In genomic region chr2:15436195-15436594, GRCh38 we compare ENCODE assay signal across 30 cellular contexts.
"Had no signal": no experiment of that assay in that cellular context is flagged by ENCODE, and none has a peak within 500 bp of the region (broad histone marks: within the 10 kb centered on the region; RNA-seq: fewer than 3 reads in every experiment).

No MANE protein-coding gene starts in this region.

- DNase-seq: activated CD4-positive, alpha-beta T cell treated with anti-CD3 and anti-CD28 coated beads for 48 hours; activated CD4-positive, alpha-beta T cell treated with anti-CD3 and anti-CD28 coated beads, Interleukin-2, amount 50 U/mL, for 1 hour; activated CD4-positive, alpha-beta T cell treated with anti-CD3 and anti-CD28 coated beads, Interleukin-2, amount 50 U/mL, for 48 hours; activated CD4-positive, CD25-positive, alpha-beta regulatory T cell; activated CD4-positive, CD25-positive, alpha-beta regulatory T cell treated with anti-CD3 and anti-CD28 coated beads, Interleukin-2, amount 50 U/mL, for 72 hours; activated CD8-positive, alpha-beta memory T cell treated with anti-CD3 and anti-CD28 coated beads for 24 hours; activated CD8-positive, alpha-beta T cell treated with anti-CD3 and anti-CD28 coated beads for 36 hours; activated effector memory CD4-positive, alpha-beta T cell treated with anti-CD3 and anti-CD28 coated beads, Interleukin-2, amount 50 U/mL, for 16 hours; activated naive CD4-positive, alpha-beta T cell treated with anti-CD3 and anti-CD28 coated beads for 36 hours; activated naive CD8-positive, alpha-beta T cell treated with anti-CD3 and anti-CD28 coated beads for 36 hours; activated naive CD8-positive, alpha-beta T cell treated with anti-CD3 and anti-CD28 coated beads, Interleukin-2, amount 50 U/mL, for 24 hours; activated T-cell treated with anti-CD3 and anti-CD28 coated beads, Interleukin-2, amount 50 U/mL, for 4 hours; adrenal gland; amygdala; aorta; body of pancreas; central memory CD4-positive, alpha-beta T cell; cerebellar nuclear complex; colonic mucosa; effector CD8-positive, alpha-beta T cell; foreskin fibroblast; head of caudate nucleus; T-helper 1 cell; T-helper 17 cell; T1000 had no signal

- H3K4me3 Mint-ChIP-seq: activated CD8-positive, alpha-beta T cell treated with anti-CD3 and anti-CD28 coated beads for 36 hours; activated naive CD4-positive, alpha-beta T cell treated with anti-CD3 and anti-CD28 coated beads for 36 hours; activated naive CD4-positive, alpha-beta T cell treated with anti-CD3 and anti-CD28 coated beads, Interleukin-2, amount 50 U/mL, for 24 hours; activated naive CD8-positive, alpha-beta T cell treated with anti-CD3 and anti-CD28 coated beads for 36 hours; activated naive CD8-positive, alpha-beta T cell treated with anti-CD3 and anti-CD28 coated beads, Interleukin-2, amount 50 U/mL, for 24 hours; activated T-cell treated with anti-CD3 and anti-CD28 coated beads, Interleukin-2, amount 50 U/mL, for 4 hours; T-helper 17 cell; T-helper 2 cell treated with Interferon-gamma antibody and Interleukin-4, amounts not matched to agents 5 μg/mL and 100 μg/mL, for 36 hours had no signal

- H3K9me3 Mint-ChIP-seq: activated CD8-positive, alpha-beta T cell treated with anti-CD3 and anti-CD28 coated beads for 36 hours; activated naive CD4-positive, alpha-beta T cell treated with anti-CD3 and anti-CD28 coated beads for 36 hours; activated naive CD4-positive, alpha-beta T cell treated with anti-CD3 and anti-CD28 coated beads, Interleukin-2, amount 50 U/mL, for 24 hours; activated naive CD8-positive, alpha-beta T cell treated with anti-CD3 and anti-CD28 coated beads for 36 hours; activated naive CD8-positive, alpha-beta T cell treated with anti-CD3 and anti-CD28 coated beads, Interleukin-2, amount 50 U/mL, for 24 hours; activated T-cell treated with anti-CD3 and anti-CD28 coated beads, Interleukin-2, amount 50 U/mL, for 4 hours; activated T-helper 2 cell treated with anti-CD3 and anti-CD28 coated beads, Interferon-gamma antibody, Interleukin-2, Interleukin-4, amounts not matched to agents 10 μg/mL and 5 μg/mL and 100 μg/mL, durations not matched to agents 14 hours and 24 hours and 36 hours; T-helper 2 cell treated with Interferon-gamma antibody and Interleukin-4, amounts not matched to agents 5 μg/mL and 100 μg/mL, for 36 hours had no signal

- H3K27me3 Mint-ChIP-seq: activated CD8-positive, alpha-beta T cell treated with anti-CD3 and anti-CD28 coated beads for 36 hours; activated naive CD4-positive, alpha-beta T cell treated with anti-CD3 and anti-CD28 coated beads, Interleukin-2, amount 50 U/mL, for 24 hours; activated naive CD8-positive, alpha-beta T cell treated with anti-CD3 and anti-CD28 coated beads for 36 hours; activated naive CD8-positive, alpha-beta T cell treated with anti-CD3 and anti-CD28 coated beads, Interleukin-2, amount 50 U/mL, for 24 hours; T-helper 17 cell had no signal

- H3K36me3 ChIP-seq: adrenal gland, cardiac muscle cell, colonic mucosa had no signal

- H3K4me1 ChIP-seq: adrenal gland, body of pancreas, colonic mucosa had no signal

- H3K9me3 ChIP-seq: adrenal gland, body of pancreas, colonic mucosa had no signal

- H3K4me3 ChIP-seq: adrenal gland, body of pancreas, cardiac muscle cell, colonic mucosa had no signal

- H3K27ac ChIP-seq: adrenal gland, body of pancreas, cardiac muscle cell, colonic mucosa had no signal

- ATAC-seq: activated CD8-positive, alpha-beta T cell treated with anti-CD3 and anti-CD28 coated beads for 36 hours; activated naive CD8-positive, alpha-beta T cell treated with anti-CD3 and anti-CD28 coated beads, Interleukin-2, amount 50 U/mL, for 24 hours; activated T-cell treated with anti-CD3 and anti-CD28 coated beads, Interleukin-2, amount 50 U/mL, for 4 hours; body of pancreas; esophagus mucosa; T-helper 17 cell had no signal

- H3K27me3 ChIP-seq: adrenal gland, body of pancreas, cardiac muscle cell, colonic mucosa had no signal

- H3K27ac Mint-ChIP-seq: activated CD8-positive, alpha-beta T cell treated with anti-CD3 and anti-CD28 coated beads for 36 hours; activated naive CD4-positive, alpha-beta T cell treated with anti-CD3 and anti-CD28 coated beads for 36 hours; activated naive CD4-positive, alpha-beta T cell treated with anti-CD3 and anti-CD28 coated beads, Interleukin-2, amount 50 U/mL, for 24 hours; activated naive CD8-positive, alpha-beta T cell treated with anti-CD3 and anti-CD28 coated beads for 36 hours; activated naive CD8-positive, alpha-beta T cell treated with anti-CD3 and anti-CD28 coated beads, Interleukin-2, amount 50 U/mL, for 24 hours; activated T-helper 2 cell treated with anti-CD3 and anti-CD28 coated beads, Interferon-gamma antibody, Interleukin-2, Interleukin-4, amounts not matched to agents 10 μg/mL and 5 μg/mL and 100 μg/mL, durations not matched to agents 14 hours and 24 hours and 36 hours; T-helper 17 cell; T-helper 2 cell treated with Interferon-gamma antibody and Interleukin-4, amounts not matched to agents 5 μg/mL and 100 μg/mL, for 36 hours had no signal

- H3K4me1 Mint-ChIP-seq: activated naive CD4-positive, alpha-beta T cell treated with anti-CD3 and anti-CD28 coated beads, Interleukin-2, amount 50 U/mL, for 24 hours; activated naive CD8-positive, alpha-beta T cell treated with anti-CD3 and anti-CD28 coated beads for 36 hours; activated naive CD8-positive, alpha-beta T cell treated with anti-CD3 and anti-CD28 coated beads, Interleukin-2, amount 50 U/mL, for 24 hours had no signal
